In the genomic region with DNA sequence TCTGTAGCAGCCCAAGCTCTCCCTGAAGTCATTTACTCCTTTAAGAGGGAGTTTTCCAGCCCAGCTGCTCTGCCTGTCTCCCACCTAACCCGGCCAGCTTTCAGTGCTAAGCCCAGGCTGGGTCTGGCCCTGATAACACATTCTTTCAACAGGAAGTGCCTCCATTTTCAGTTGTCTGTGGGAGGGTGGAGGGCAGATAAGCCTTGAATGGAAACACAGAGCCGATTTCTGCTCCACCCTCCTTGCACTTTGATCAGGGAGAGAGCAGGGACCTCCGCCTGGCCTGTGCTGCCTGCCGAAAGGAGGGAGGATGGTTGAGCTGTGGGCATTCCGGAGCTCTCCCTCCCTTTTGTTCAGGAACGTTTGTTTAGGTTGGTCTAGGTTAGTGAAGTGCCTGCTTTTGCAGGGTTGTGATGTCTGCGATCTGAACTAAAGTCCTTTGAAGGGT, we compare ENCODE assay signal across 1 cellular context.
TF ChIP-seq lines count a peak whose summit lies in the region.

No MANE protein-coding gene starts in this region.

TF ChIP-seq in HepG2, 621 proteins besides CTCF, POLR2A, EP300 and RAD21 (continued from another document and continues in another):
- TF ChIP-seq, protein P1, sequence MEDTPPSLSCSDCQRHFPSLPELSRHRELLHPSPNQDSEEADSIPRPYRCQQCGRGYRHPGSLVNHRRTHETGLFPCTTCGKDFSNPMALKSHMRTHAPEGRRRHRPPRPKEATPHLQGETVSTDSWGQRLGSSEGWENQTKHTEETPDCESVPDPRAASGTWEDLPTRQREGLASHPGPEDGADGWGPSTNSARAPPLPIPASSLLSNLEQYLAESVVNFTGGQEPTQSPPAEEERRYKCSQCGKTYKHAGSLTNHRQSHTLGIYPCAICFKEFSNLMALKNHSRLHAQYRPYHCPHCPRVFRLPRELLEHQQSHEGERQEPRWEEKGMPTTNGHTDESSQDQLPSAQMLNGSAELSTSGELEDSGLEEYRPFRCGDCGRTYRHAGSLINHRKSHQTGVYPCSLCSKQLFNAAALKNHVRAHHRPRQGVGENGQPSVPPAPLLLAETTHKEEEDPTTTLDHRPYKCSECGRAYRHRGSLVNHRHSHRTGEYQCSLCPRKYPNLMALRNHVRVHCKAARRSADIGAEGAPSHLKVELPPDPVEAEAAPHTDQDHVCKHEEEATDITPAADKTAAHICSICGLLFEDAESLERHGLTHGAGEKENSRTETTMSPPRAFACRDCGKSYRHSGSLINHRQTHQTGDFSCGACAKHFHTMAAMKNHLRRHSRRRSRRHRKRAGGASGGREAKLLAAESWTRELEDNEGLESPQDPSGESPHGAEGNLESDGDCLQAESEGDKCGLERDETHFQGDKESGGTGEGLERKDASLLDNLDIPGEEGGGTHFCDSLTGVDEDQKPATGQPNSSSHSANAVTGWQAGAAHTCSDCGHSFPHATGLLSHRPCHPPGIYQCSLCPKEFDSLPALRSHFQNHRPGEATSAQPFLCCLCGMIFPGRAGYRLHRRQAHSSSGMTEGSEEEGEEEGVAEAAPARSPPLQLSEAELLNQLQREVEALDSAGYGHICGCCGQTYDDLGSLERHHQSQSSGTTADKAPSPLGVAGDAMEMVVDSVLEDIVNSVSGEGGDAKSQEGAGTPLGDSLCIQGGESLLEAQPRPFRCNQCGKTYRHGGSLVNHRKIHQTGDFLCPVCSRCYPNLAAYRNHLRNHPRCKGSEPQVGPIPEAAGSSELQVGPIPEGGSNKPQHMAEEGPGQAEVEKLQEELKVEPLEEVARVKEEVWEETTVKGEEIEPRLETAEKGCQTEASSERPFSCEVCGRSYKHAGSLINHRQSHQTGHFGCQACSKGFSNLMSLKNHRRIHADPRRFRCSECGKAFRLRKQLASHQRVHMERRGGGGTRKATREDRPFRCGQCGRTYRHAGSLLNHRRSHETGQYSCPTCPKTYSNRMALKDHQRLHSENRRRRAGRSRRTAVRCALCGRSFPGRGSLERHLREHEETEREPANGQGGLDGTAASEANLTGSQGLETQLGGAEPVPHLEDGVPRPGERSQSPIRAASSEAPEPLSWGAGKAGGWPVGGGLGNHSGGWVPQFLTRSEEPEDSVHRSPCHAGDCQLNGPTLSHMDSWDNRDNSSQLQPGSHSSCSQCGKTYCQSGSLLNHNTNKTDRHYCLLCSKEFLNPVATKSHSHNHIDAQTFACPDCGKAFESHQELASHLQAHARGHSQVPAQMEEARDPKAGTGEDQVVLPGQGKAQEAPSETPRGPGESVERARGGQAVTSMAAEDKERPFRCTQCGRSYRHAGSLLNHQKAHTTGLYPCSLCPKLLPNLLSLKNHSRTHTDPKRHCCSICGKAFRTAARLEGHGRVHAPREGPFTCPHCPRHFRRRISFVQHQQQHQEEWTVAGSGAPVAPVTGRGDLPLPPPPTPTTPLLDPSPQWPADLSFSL (CRISPR knock-in tag; IDR thresholded peaks at IDR 0.05): no peak
- TF ChIP-seq PRMT3 (CRISPR knock-in tag; IDR thresholded peaks at IDR 0.05; ENCODE audit: borderline replicate concordance, low read depth) (no peak), ZNF10 (CRISPR knock-in tag; IDR thresholded peaks at IDR 0.05; ENCODE audit: borderline replicate concordance, low read depth) (no peak), HCFC1 (IDR thresholded peaks at IDR 0.05; ENCODE audit: low read depth, low read length) (no peak), ZNF292 (CRISPR knock-in tag; IDR thresholded peaks at IDR 0.05; ENCODE audit: borderline replicate concordance, low read depth) (peak; percentile 88; the same call in 1 of the 2 replicates), ZNF644 (CRISPR knock-in tag; IDR thresholded peaks at IDR 0.05; ENCODE audit: low read depth) (peak; percentile 100), POGZ (CRISPR knock-in tag; IDR thresholded peaks at IDR 0.05) (peak; percentile 99), MED8 (CRISPR knock-in tag; IDR thresholded peaks at IDR 0.05; ENCODE audit: insufficient replicate concordance) (no peak), ZNF766 (CRISPR knock-in tag; IDR thresholded peaks at IDR 0.05; ENCODE audit: borderline replicate concordance) (no peak), SPEN (CRISPR knock-in tag; IDR thresholded peaks at IDR 0.05; ENCODE audit: low read depth) (no peak), ZFP37 (CRISPR knock-in tag; IDR thresholded peaks at IDR 0.05; ENCODE audit: borderline replicate concordance) (no peak), IRX3 (CRISPR knock-in tag; IDR thresholded peaks at IDR 0.05; ENCODE audit: borderline replicate concordance, low read depth) (no peak), ZNF674 (CRISPR knock-in tag; IDR thresholded peaks at IDR 0.05; ENCODE audit: low read depth) (no peak), ZNF773 (CRISPR knock-in tag; IDR thresholded peaks at IDR 0.05; ENCODE audit: borderline replicate concordance) (no peak), RFXANK (CRISPR knock-in tag; IDR thresholded peaks at IDR 0.05) (no peak), ADNP (CRISPR knock-in tag; IDR thresholded peaks at IDR 0.05) (no peak), AHR (CRISPR knock-in tag; IDR thresholded peaks at IDR 0.05) (no peak), ZNF431 (CRISPR knock-in tag; IDR thresholded peaks at IDR 0.05; ENCODE audit: borderline replicate concordance, low read depth) (no peak), PITX1 (CRISPR knock-in tag; IDR thresholded peaks at IDR 0.05) (peak; percentile 69; the same call in 1 of the 2 replicates), NFKBIZ (CRISPR knock-in tag; IDR thresholded peaks at IDR 0.05) (0 out of 2 replicates have a peak, but pooled peaks have one; percentile 40), TOE1 (CRISPR knock-in tag; IDR thresholded peaks at IDR 0.05) (no peak), KMT2B (CRISPR knock-in tag; IDR thresholded peaks at IDR 0.05) (peak; percentile 53; the same call in 1 of the 2 replicates)
- TF ChIP-seq, protein P2, sequence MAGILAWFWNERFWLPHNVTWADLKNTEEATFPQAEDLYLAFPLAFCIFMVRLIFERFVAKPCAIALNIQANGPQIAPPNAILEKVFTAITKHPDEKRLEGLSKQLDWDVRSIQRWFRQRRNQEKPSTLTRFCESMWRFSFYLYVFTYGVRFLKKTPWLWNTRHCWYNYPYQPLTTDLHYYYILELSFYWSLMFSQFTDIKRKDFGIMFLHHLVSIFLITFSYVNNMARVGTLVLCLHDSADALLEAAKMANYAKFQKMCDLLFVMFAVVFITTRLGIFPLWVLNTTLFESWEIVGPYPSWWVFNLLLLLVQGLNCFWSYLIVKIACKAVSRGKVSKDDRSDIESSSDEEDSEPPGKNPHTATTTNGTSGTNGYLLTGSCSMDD (CRISPR knock-in tag; IDR thresholded peaks at IDR 0.05): no peak
- TF ChIP-seq, protein P3, sequence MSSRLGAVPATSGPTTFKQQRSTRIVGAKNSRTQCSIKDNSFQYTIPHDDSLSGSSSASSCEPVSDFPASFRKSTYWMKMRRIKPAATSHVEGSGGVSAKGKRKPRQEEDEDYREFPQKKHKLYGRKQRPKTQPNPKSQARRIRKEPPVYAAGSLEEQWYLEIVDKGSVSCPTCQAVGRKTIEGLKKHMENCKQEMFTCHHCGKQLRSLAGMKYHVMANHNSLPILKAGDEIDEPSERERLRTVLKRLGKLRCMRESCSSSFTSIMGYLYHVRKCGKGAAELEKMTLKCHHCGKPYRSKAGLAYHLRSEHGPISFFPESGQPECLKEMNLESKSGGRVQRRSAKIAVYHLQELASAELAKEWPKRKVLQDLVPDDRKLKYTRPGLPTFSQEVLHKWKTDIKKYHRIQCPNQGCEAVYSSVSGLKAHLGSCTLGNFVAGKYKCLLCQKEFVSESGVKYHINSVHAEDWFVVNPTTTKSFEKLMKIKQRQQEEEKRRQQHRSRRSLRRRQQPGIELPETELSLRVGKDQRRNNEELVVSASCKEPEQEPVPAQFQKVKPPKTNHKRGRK (CRISPR knock-in tag; IDR thresholded peaks at IDR 0.05): no peak
- TF ChIP-seq, protein P4, sequence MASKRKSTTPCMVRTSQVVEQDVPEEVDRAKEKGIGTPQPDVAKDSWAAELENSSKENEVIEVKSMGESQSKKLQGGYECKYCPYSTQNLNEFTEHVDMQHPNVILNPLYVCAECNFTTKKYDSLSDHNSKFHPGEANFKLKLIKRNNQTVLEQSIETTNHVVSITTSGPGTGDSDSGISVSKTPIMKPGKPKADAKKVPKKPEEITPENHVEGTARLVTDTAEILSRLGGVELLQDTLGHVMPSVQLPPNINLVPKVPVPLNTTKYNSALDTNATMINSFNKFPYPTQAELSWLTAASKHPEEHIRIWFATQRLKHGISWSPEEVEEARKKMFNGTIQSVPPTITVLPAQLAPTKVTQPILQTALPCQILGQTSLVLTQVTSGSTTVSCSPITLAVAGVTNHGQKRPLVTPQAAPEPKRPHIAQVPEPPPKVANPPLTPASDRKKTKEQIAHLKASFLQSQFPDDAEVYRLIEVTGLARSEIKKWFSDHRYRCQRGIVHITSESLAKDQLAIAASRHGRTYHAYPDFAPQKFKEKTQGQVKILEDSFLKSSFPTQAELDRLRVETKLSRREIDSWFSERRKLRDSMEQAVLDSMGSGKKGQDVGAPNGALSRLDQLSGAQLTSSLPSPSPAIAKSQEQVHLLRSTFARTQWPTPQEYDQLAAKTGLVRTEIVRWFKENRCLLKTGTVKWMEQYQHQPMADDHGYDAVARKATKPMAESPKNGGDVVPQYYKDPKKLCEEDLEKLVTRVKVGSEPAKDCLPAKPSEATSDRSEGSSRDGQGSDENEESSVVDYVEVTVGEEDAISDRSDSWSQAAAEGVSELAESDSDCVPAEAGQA (IDR thresholded peaks at IDR 0.05; ENCODE audit: low read depth): no peak
- TF ChIP-seq, protein P4 (CRISPR knock-in tag; IDR thresholded peaks at IDR 0.05; ENCODE audit: borderline replicate concordance): no peak
- TF ChIP-seq, protein P5, sequence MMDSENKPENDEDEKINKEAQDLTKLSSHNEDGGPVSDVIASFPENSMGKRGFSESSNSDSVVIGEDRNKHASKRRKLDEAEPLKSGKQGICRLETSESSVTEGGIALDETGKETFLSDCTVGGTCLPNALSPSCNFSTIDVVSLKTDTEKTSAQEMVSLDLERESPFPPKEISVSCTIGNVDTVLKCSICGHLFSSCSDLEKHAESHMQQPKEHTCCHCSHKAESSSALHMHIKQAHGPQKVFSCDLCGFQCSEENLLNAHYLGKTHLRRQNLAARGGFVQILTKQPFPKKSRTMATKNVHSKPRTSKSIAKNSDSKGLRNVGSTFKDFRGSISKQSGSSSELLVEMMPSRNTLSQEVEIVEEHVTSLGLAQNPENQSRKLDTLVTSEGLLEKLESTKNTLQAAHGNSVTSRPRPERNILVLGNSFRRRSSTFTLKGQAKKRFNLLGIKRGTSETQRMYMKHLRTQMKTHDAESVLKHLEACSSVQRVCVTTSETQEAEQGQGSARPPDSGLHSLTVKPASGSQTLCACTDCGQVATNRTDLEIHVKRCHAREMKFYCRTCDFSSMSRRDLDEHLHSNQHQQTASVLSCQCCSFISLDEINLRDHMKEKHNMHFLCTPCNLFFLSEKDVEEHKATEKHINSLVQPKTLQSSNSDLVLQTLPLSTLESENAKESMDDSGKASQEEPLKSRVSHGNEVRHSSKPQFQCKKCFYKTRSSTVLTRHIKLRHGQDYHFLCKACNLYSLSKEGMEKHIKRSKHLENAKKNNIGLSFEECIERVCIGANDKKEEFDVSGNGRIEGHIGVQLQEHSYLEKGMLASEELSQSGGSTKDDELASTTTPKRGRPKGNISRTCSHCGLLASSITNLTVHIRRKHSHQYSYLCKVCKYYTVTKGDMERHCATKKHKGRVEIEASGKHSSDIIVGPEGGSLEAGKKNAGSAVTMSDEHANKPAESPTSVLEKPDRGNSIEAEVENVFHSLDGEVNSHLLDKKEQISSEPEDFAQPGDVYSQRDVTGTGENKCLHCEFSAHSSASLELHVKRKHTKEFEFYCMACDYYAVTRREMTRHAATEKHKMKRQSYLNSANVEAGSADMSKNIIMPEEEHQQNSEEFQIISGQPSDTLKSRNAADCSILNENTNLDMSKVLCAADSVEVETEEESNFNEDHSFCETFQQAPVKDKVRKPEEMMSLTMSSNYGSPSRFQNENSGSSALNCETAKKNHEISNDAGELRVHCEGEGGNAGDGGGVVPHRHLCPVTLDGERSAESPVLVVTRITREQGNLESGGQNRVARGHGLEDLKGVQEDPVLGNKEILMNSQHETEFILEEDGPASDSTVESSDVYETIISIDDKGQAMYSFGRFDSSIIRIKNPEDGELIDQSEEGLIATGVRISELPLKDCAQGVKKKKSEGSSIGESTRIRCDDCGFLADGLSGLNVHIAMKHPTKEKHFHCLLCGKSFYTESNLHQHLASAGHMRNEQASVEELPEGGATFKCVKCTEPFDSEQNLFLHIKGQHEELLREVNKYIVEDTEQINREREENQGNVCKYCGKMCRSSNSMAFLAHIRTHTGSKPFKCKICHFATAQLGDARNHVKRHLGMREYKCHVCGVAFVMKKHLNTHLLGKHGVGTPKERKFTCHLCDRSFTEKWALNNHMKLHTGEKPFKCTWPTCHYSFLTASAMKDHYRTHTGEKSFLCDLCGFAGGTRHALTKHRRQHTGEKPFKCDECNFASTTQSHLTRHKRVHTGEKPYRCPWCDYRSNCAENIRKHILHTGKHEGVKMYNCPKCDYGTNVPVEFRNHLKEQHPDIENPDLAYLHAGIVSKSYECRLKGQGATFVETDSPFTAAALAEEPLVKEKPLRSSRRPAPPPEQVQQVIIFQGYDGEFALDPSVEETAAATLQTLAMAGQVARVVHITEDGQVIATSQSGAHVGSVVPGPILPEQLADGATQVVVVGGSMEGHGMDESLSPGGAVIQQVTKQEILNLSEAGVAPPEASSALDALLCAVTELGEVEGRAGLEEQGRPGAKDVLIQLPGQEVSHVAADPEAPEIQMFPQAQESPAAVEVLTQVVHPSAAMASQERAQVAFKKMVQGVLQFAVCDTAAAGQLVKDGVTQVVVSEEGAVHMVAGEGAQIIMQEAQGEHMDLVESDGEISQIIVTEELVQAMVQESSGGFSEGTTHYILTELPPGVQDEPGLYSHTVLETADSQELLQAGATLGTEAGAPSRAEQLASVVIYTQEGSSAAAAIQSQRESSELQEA (CRISPR knock-in tag; IDR thresholded peaks at IDR 0.05; ENCODE audit: not compliant biosample characterization): no peak
